In the genomic region with DNA sequence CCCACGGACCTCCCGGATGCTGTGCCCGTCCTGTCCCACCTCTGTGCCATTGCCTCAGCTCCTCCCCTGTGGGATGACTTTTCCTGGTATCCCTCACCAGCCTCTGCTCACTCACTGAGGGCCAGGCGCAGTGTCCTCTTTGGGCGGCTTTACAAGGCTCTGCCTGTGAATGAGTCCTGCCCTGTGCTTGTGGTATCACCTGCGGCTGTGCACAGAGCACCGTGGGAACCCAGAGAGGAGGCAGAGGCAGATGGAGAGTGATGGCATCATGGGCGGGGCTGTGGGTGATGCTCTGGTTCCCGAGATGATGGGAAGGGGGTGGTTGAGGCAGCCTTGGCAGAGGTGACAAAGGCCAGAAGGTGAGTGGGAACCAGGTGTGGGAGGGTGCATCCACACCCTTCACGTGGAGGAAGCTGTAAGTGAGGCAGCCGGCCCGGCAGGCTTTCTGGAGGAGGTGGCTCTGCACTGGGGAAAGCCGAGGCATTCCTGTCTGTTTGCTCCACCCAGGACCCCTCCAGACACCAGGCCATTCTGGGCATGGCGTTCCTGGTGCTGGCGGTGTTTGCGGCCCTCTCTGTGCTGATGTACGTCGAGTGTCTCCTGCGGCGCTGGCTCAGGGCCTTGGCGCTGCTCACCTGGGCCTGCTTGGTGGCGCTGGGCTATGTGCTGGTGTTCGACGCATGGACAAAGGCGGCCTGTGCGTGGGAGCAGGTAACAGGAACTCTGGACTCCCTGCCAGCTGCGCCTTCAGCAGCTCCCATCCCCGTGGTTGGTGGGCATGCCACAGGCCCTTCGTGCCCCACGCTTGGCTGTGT, we compare ENCODE assay signal across 24 cellular contexts. TPM values are rescaled to one million over a fixed set of nuclear protein-coding genes. Genes with fewer than 3 reads are reported as not detected.
DNase-seq lines count a peak whose midpoint lies in the region; ATAC-seq and TF ChIP-seq lines count a peak whose summit lies in the region.
"Had no signal": no experiment of that assay in that cellular context is flagged by ENCODE, and none has a peak within 500 bp of the region (broad histone marks: within the 10 kb centered on the region; RNA-seq: fewer than 3 reads in every experiment).

No MANE protein-coding gene starts in this region.

- H3K27me3 Mint-ChIP-seq in activated CD4-positive, alpha-beta T cell treated with anti-CD3 and anti-CD28 coated beads, Interleukin-2, amount 10 ng/mL, durations not matched to agents 24 days and 14 days, result no peaks in the 10 kb centered on the region
- H3K27me3 Mint-ChIP-seq in CD4-positive, alpha-beta memory T cell, result no peaks in the 10 kb centered on the region
- H3K27me3 Mint-ChIP-seq in activated CD8-positive, alpha-beta T cell treated with anti-CD3 and anti-CD28 coated beads for 36 hours, result no peaks in the 10 kb centered on the region
- H3K27me3 Mint-ChIP-seq in naive thymus-derived CD8-positive, alpha-beta T cell, result no peaks in the 10 kb centered on the region
- H3K27me3 Mint-ChIP-seq in activated T-helper 17 cell treated with anti-CD3 and anti-CD28 coated beads, Interleukin-2, amount 50 U/mL, for 72 hours, result no peaks in the 10 kb centered on the region
- H3K27me3 Mint-ChIP-seq: activated naive CD8-positive, alpha-beta T cell treated with anti-CD3 and anti-CD28 coated beads, Interleukin-2, amount 50 U/mL, for 24 hours had no signal

- no peak for DNase-seq in activated CD4-positive, alpha-beta T cell treated with anti-CD3 and anti-CD28 coated beads, Interleukin-2, amount 10 ng/mL, durations not matched to agents 24 days and 14 days
- no peak for DNase-seq in activated CD4-positive, alpha-beta T cell treated with anti-CD3 and anti-CD28 coated beads for 1 hour
- DNase-seq in CD4-positive, alpha-beta memory T cell, result peak in 1 of 5 donors; percentile 13
- no peak for DNase-seq in activated CD8-positive, alpha-beta T cell treated with anti-CD3 and anti-CD28 coated beads for 36 hours
- no peak for DNase-seq in naive thymus-derived CD8-positive, alpha-beta T cell
- DNase-seq in GM19240 (ENCODE audit: insufficient read length, low spot score) (no peak), NCI-H146 treated with DMSO at 0.1 percent for 48 hours (lab: John Stamatoyannopoulos, UW; ENCODE audit: unreplicated experiment) (no peak)
- DNase-seq: activated CD4-positive, CD25-positive, alpha-beta regulatory T cell; activated naive CD8-positive, alpha-beta T cell treated with anti-CD3 and anti-CD28 coated beads, Interleukin-2, amount 50 U/mL, for 24 hours; DMS79; gastrocnemius medialis; GF-D8; H7; mesenchymal stem cell; NCI-H1105 treated with DMSO at 0.1 percent for 48 hours; NCI-H2029; NCI-H345; NCI-H748 treated with DMSO at 0.1 percent for 48 hours; SJCRH30; stomach; thyroid gland had no signal

- TF ChIP-seq CTCF in activated CD8-positive, alpha-beta T cell treated with anti-CD3 and anti-CD28 coated beads for 36 hours (IDR thresholded peaks at IDR 0.05), result no peak

- H3K27ac ChIP-seq in CD4-positive, alpha-beta memory T cell (ENCODE audit: low read depth, low read length), result peak overlapping the region; percentile 5
- H3K27ac ChIP-seq: gastrocnemius medialis, SJCRH30, stomach, thyroid gland had no signal

- peaks cover 44% of the 10 kb centered on the region for H3K36me3 Mint-ChIP-seq in activated CD4-positive, alpha-beta T cell treated with anti-CD3 and anti-CD28 coated beads, Interleukin-2, amount 10 ng/mL, durations not matched to agents 24 days and 14 days (ENCODE audit: low read depth)
- H3K36me3 Mint-ChIP-seq in CD4-positive, alpha-beta memory T cell, result peaks cover 31 to 64% of the 10 kb centered on the region in 2 donors
- H3K36me3 Mint-ChIP-seq in activated CD8-positive, alpha-beta T cell treated with anti-CD3 and anti-CD28 coated beads for 36 hours (ENCODE audit: low read depth), result peaks cover 42% of the 10 kb centered on the region
- peaks cover 0 to 76% (median 15%) of the 10 kb centered on the region in 3 donors for H3K36me3 Mint-ChIP-seq in naive thymus-derived CD8-positive, alpha-beta T cell
- peaks cover 95% of the 10 kb centered on the region for H3K36me3 Mint-ChIP-seq in activated T-helper 17 cell treated with anti-CD3 and anti-CD28 coated beads, Interleukin-2, amount 50 U/mL, for 72 hours (ENCODE audit: low read depth)

- H3K4me1 Mint-ChIP-seq in activated CD4-positive, alpha-beta T cell treated with anti-CD3 and anti-CD28 coated beads, Interleukin-2, amount 10 ng/mL, durations not matched to agents 24 days and 14 days, result peaks cover 5% of the 10 kb centered on the region
- H3K4me1 Mint-ChIP-seq in CD4-positive, alpha-beta memory T cell, result peaks cover 6 to 39% (median 14%) of the 10 kb centered on the region in 4 donors
- peaks cover 22% of the 10 kb centered on the region for H3K4me1 Mint-ChIP-seq in activated CD8-positive, alpha-beta T cell treated with anti-CD3 and anti-CD28 coated beads for 36 hours (ENCODE audit: low read depth)
- peaks cover 23 to 50% (median 30%) of the 10 kb centered on the region in 4 donors for H3K4me1 Mint-ChIP-seq in naive thymus-derived CD8-positive, alpha-beta T cell
- peaks cover 5% of the 10 kb centered on the region for H3K4me1 Mint-ChIP-seq in activated T-helper 17 cell treated with anti-CD3 and anti-CD28 coated beads, Interleukin-2, amount 50 U/mL, for 72 hours

- POLR2A ChIA-PET in CD4-positive, alpha-beta memory T cell (lab: Charles Lee; ENCODE audit: partially characterized antibody), result interaction anchor here (1.1 to 2.0 kb wide), 4 partner anchors 8 to 24 kb away, joined by 3 to 6 read pairs (median 5); no protein-coding TSS in a partner anchor
- POLR2A ChIA-PET in activated CD8-positive, alpha-beta T cell treated with anti-CD3 and anti-CD28 coated beads for 36 hours (lab: Charles Lee), result interaction anchor here (1.3 to 19.3 kb wide), 2 partner anchors 22 to 25 kb away, joined by 3 to 215 read pairs; a partner anchor contains a TSS
- POLR2A ChIA-PET in naive thymus-derived CD8-positive, alpha-beta T cell (lab: Charles Lee), result interaction anchor here (0.9 to 14.9 kb wide), 3 partner anchors 8 to 21 kb away, joined by 3 to 238 read pairs (median 3); a partner anchor contains a TSS

- CTCF ChIA-PET in CD4-positive, alpha-beta memory T cell (lab: Charles Lee; ENCODE audit: partially characterized antibody), result interaction anchor here (0.8 to 1.1 kb wide), 3 partner anchors 12 to 15 kb away, joined by 3 to 4 read pairs (median 3); no protein-coding TSS in a partner anchor
- CTCF ChIA-PET in activated CD8-positive, alpha-beta T cell treated with anti-CD3 and anti-CD28 coated beads for 36 hours (lab: Charles Lee), result no interaction called here

- peaks cover 61% of the 10 kb centered on the region for H3K36me3 ChIP-seq in CD4-positive, alpha-beta memory T cell (ENCODE audit: insufficient read depth, low read length)
- H3K36me3 ChIP-seq: gastrocnemius medialis, thyroid gland had no signal

- peaks cover 17% of the 10 kb centered on the region for H3K4me1 ChIP-seq in CD4-positive, alpha-beta memory T cell (ENCODE audit: insufficient read depth, low read length)
- H3K4me1 ChIP-seq: gastrocnemius medialis, SJCRH30, thyroid gland had no signal

- no peak for ATAC-seq in activated CD8-positive, alpha-beta T cell treated with anti-CD3 and anti-CD28 coated beads for 36 hours
- no peak for ATAC-seq in naive thymus-derived CD8-positive, alpha-beta T cell
- no peak for ATAC-seq in activated T-helper 17 cell treated with anti-CD3 and anti-CD28 coated beads, Interleukin-2, amount 50 U/mL, for 72 hours (replicated peaks)
- ATAC-seq: activated naive CD8-positive, alpha-beta T cell treated with anti-CD3 and anti-CD28 coated beads, Interleukin-2, amount 50 U/mL, for 24 hours; gastrocnemius medialis; left lobe of liver had no signal

- H3K27me3 ChIP-seq in CD4-positive, alpha-beta memory T cell (ENCODE audit: insufficient read depth, low read length), result no peaks in the 10 kb centered on the region
- H3K27me3 ChIP-seq: gastrocnemius medialis, SJCRH30, stomach, thyroid gland had no signal

- intact Hi-C loops in activated CD4-positive, alpha-beta T cell treated with anti-CD3 and anti-CD28 coated beads, Interleukin-2, amount 10 ng/mL, durations not matched to agents 24 days and 14 days (cut with micrococcal nuclease), result no loop called here
- intact Hi-C loops in CD4-positive, alpha-beta memory T cell (cut with micrococcal nuclease), result no loop called here
- intact Hi-C loops in activated CD8-positive, alpha-beta T cell treated with anti-CD3 and anti-CD28 coated beads for 36 hours (cut with micrococcal nuclease), result loop anchor here (10.0 kb wide), 1 partner anchor 75 kb away; no protein-coding TSS in a partner anchor

- H3K9me3 ChIP-seq in CD4-positive, alpha-beta memory T cell (ENCODE audit: control insufficient read depth in 1 of 2, low read length in 2 of 2), result no peaks in the 10 kb centered on the region
- H3K9me3 ChIP-seq: gastrocnemius medialis, SJCRH30, stomach, thyroid gland had no signal

- H3K9me3 Mint-ChIP-seq in activated CD4-positive, alpha-beta T cell treated with anti-CD3 and anti-CD28 coated beads, Interleukin-2, amount 10 ng/mL, durations not matched to agents 24 days and 14 days, result no peaks in the 10 kb centered on the region
- peaks cover 0 to 2% (median 0%) of the 10 kb centered on the region in 8 donors for H3K9me3 Mint-ChIP-seq in CD4-positive, alpha-beta memory T cell
- peaks cover 2% of the 10 kb centered on the region for H3K9me3 Mint-ChIP-seq in activated CD8-positive, alpha-beta T cell treated with anti-CD3 and anti-CD28 coated beads for 36 hours
- H3K9me3 Mint-ChIP-seq in naive thymus-derived CD8-positive, alpha-beta T cell, result no peaks in the 10 kb centered on the region
- H3K9me3 Mint-ChIP-seq in activated T-helper 17 cell treated with anti-CD3 and anti-CD28 coated beads, Interleukin-2, amount 50 U/mL, for 72 hours, result no peaks in the 10 kb centered on the region
- H3K9me3 Mint-ChIP-seq: activated naive CD8-positive, alpha-beta T cell treated with anti-CD3 and anti-CD28 coated beads, Interleukin-2, amount 50 U/mL, for 24 hours; activated T-helper 1 cell treated with anti-CD3 and anti-CD28 coated beads, Interleukin-12 subunit alpha, Interleukin-12 subunit beta, Interleukin-2, Interleukin-4 antibody, amounts not matched to agents 30 ng/mL and 10 ng/mL and 1 ng/mL, durations not matched to agents 14 hours and 24 hours and 36 hours had no signal

- H3K27ac Mint-ChIP-seq in activated CD4-positive, alpha-beta T cell treated with anti-CD3 and anti-CD28 coated beads, Interleukin-2, amount 10 ng/mL, durations not matched to agents 24 days and 14 days, result peak overlapping the region; percentile 42
- H3K27ac Mint-ChIP-seq in CD4-positive, alpha-beta memory T cell, result peak overlapping the region in 4 of 7 donors; percentile 52 to 74 (median 58)
- peak overlapping the region; percentile 10 for H3K27ac Mint-ChIP-seq in activated CD8-positive, alpha-beta T cell treated with anti-CD3 and anti-CD28 coated beads for 36 hours
- peak overlapping the region in 6 of 10 donors; percentile 3 to 90 (median 68) for H3K27ac Mint-ChIP-seq in naive thymus-derived CD8-positive, alpha-beta T cell
- H3K27ac Mint-ChIP-seq in activated T-helper 17 cell treated with anti-CD3 and anti-CD28 coated beads, Interleukin-2, amount 50 U/mL, for 72 hours, result no peak overlapping the region
- H3K27ac Mint-ChIP-seq: activated naive CD8-positive, alpha-beta T cell treated with anti-CD3 and anti-CD28 coated beads, Interleukin-2, amount 50 U/mL, for 24 hours; activated T-helper 1 cell treated with anti-CD3 and anti-CD28 coated beads, Interleukin-12 subunit alpha, Interleukin-12 subunit beta, Interleukin-2, Interleukin-4 antibody, amounts not matched to agents 30 ng/mL and 10 ng/mL and 1 ng/mL, durations not matched to agents 14 hours and 24 hours and 36 hours had no signal

- H3K4me3 Mint-ChIP-seq in activated CD4-positive, alpha-beta T cell treated with anti-CD3 and anti-CD28 coated beads, Interleukin-2, amount 10 ng/mL, durations not matched to agents 24 days and 14 days, result no peak overlapping the region
- H3K4me3 Mint-ChIP-seq in CD4-positive, alpha-beta memory T cell, result peak overlapping the region in 1 of 8 donors; percentile 28
- no peak overlapping the region for H3K4me3 Mint-ChIP-seq in activated CD8-positive, alpha-beta T cell treated with anti-CD3 and anti-CD28 coated beads for 36 hours
- peak overlapping the region in 1 of 10 donors; percentile 62 for H3K4me3 Mint-ChIP-seq in naive thymus-derived CD8-positive, alpha-beta T cell
- H3K4me3 Mint-ChIP-seq in activated T-helper 17 cell treated with anti-CD3 and anti-CD28 coated beads, Interleukin-2, amount 50 U/mL, for 72 hours, result no peak overlapping the region
- H3K4me3 Mint-ChIP-seq: activated naive CD8-positive, alpha-beta T cell treated with anti-CD3 and anti-CD28 coated beads, Interleukin-2, amount 50 U/mL, for 24 hours; activated T-helper 1 cell treated with anti-CD3 and anti-CD28 coated beads, Interleukin-12 subunit alpha, Interleukin-12 subunit beta, Interleukin-2, Interleukin-4 antibody, amounts not matched to agents 30 ng/mL and 10 ng/mL and 1 ng/mL, durations not matched to agents 14 hours and 24 hours and 36 hours had no signal

- H3K4me3 ChIP-seq in CD4-positive, alpha-beta memory T cell (ENCODE audit: low read length in 2 of 2), result no peak overlapping the region
- H3K4me3 ChIP-seq: gastrocnemius medialis, SJCRH30, stomach, thyroid gland had no signal

RNA-seq across cellular contexts. Expression of a gene that starts 23.8 kb away (rescaled TPM):
- total RNA-seq in activated CD4-positive, alpha-beta T cell treated with anti-CD3 and anti-CD28 coated beads, Interleukin-2, amount 10 ng/mL, durations not matched to agents 24 days and 14 days, result 85.6 and 86.2 TPM in 2 replicates
- total RNA-seq in CD4-positive, alpha-beta memory T cell, result 100 to 1,000 TPM; 230 to 235 TPM
- 10 to 100 TPM; 34.8 to 69.7 TPM for polyA plus RNA-seq in CD4-positive, alpha-beta memory T cell
- 10 to 100 TPM; 89.9 to 92.1 TPM for total RNA-seq in activated CD8-positive, alpha-beta T cell treated with anti-CD3 and anti-CD28 coated beads for 36 hours
- total RNA-seq in naive thymus-derived CD8-positive, alpha-beta T cell, result 100 to 1,000 TPM; 133 to 135 TPM
- polyA plus RNA-seq in naive thymus-derived CD8-positive, alpha-beta T cell, result 10 to 100 TPM; 60.1 to 72.8 (median 64.6) TPM
- total RNA-seq in activated T-helper 17 cell treated with anti-CD3 and anti-CD28 coated beads, Interleukin-2, amount 50 U/mL, for 72 hours, result 100 to 1,000 TPM; 156 to 173 TPM
